ENCODE assay signal across 8 cellular contexts in the genomic region with DNA sequence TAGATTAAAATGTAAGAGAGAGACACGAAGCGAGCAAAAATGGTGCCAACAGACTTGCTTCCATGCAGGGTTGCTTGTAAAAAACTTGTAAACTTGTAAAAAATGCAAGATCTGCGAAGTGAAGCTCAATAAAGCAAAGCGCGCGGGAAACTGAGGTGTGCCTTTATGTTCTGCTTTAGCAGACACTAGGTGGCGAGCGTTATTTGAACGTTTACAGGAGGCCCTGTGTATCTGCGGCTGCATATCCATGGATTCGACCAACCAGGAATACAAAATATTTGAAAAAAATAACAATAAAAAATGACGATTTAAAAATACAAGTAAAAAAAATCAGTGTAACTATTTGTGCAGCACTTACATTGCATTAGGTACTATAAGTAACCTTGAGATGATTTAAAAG. TPM values are rescaled to one million over a fixed set of nuclear protein-coding genes. Genes with fewer than 3 reads are reported as not detected.
A peak's percentile ranks its signal among the peaks of the same experiment; 100 is the strongest.
DNase-seq lines count a peak whose midpoint lies in the region; TF ChIP-seq lines count a peak whose summit lies in the region.

No MANE protein-coding gene starts in this region.

- peak overlapping the region; percentile 100 for H3K4me3 Mint-ChIP-seq in activated naive CD8-positive, alpha-beta T cell

- H3K27me3 Mint-ChIP-seq in activated naive CD8-positive, alpha-beta T cell = no peaks in the 10 kb centered on the region

- no peaks in the 10 kb centered on the region for H3K9me3 Mint-ChIP-seq in activated naive CD8-positive, alpha-beta T cell (ENCODE audit: low read depth)

- peaks cover 19% of the 10 kb centered on the region for H3K36me3 Mint-ChIP-seq in activated naive CD8-positive, alpha-beta T cell

- intact Hi-C loops in posterior vena cava (cut with DNase I) = no loop called here

- peak overlapping the region; percentile 92 for H3K4me3 ChIP-seq in LNCaP clone FGC (ENCODE audit: low read depth, low read length)

- peak overlapping the region; percentile 68 for H3K27ac Mint-ChIP-seq in activated naive CD8-positive, alpha-beta T cell

- DNase-seq in DMS114 treated with DMSO at 0.1 percent for 48 hours (lab: John Stamatoyannopoulos, UW; ENCODE audit: unreplicated experiment) (peak; percentile 7), LNCaP clone FGC (ENCODE audit: low read depth) (no peak), left kidney (ENCODE audit: low read depth, low spot score) (peak; percentile 52), NCI-H2196 treated with DMSO at 0.1 percent for 48 hours (lab: John Stamatoyannopoulos, UW; ENCODE audit: unreplicated experiment) (no peak), posterior vena cava (ENCODE audit: low spot score) (no peak), DMS153 treated with DMSO at 0.1 percent for 48 hours (lab: John Stamatoyannopoulos, UW; ENCODE audit: unreplicated experiment) (no peak), NCI-H524 treated with DMSO at 0.1 percent for 48 hours (lab: John Stamatoyannopoulos, UW) (no peak)

- peaks cover 64% of the 10 kb centered on the region for H3K4me1 Mint-ChIP-seq in activated naive CD8-positive, alpha-beta T cell (ENCODE audit: low read depth)

- TF ChIP-seq CTCF in LNCaP clone FGC (IDR thresholded peaks at IDR 0.05; ENCODE audit: control insufficient read depth, extremely low read depth, insufficient read depth) = peak; percentile 67

RNA-seq across cellular contexts. Expression of gene UBE2G2, which starts 1.5 kb away (rescaled TPM):
- total RNA-seq in posterior vena cava = 10 to 100 TPM; 72.6 to 75.6 TPM

RNA-seq across cellular contexts. Expression of gene SUMO3, which starts 17.8 kb away (rescaled TPM):
- total RNA-seq in posterior vena cava = 10 to 100 TPM; 53.5 to 58.3 TPM

Comparison
In these comparisons a context has a peak if more than half of its experiments do, and no peak if none do; other contexts are left out.
1. DNase-seq: peak in DMS114 treated with DMSO at 0.1 percent for 48 hours (single experiment) and left kidney (single experiment); none in LNCaP clone FGC (single experiment), NCI-H2196 treated with DMSO at 0.1 percent for 48 hours (single experiment), posterior vena cava (single experiment), DMS153 treated with DMSO at 0.1 percent for 48 hours (single experiment) and NCI-H524 treated with DMSO at 0.1 percent for 48 hours (single experiment).